9 cellular contexts compared by ENCODE assay signal in the genomic region with DNA sequence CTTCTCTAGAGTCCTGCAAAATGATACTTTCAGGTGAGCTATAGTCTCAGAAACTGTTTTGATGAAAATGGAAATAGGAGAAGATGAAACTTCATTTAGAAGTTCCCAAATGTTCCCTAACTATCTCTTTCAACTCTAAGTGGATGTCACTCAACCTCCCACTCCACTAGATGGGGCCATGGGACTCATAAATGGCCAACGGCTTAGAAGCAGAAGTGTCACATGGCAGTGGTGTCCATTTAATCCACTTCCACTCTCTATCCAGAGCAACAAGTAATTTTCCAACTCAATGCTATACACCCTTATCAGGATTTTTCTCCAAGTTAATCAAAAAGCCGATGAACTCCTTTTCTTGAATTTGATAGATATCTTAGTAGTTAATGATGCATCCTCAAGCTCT.
DNase-seq lines count a peak whose midpoint lies in the region; ATAC-seq and TF ChIP-seq lines count a peak whose summit lies in the region.
"Had no signal": no experiment of that assay in that cellular context is flagged by ENCODE, and none has a peak within 500 bp of the region (broad histone marks: within the 10 kb centered on the region; RNA-seq: fewer than 3 reads in every experiment).

No MANE protein-coding gene starts in this region.

- TF ChIP-seq CTCF in A673 (conservative IDR thresholded peaks at IDR 0.05; ENCODE audit: low read depth, low read length) (peak; percentile 42), fibroblast of lung (conservative IDR thresholded peaks at IDR 0.05 in 1 of 2, IDR thresholded peaks at IDR 0.05 in 1 of 2; ENCODE audit: low read depth in 1 of 2, low read length in 2 of 2) (peak; percentile 22 to 50)

- CTCF ChIA-PET in A673 (lab: Charles Lee): no interaction called here
- CTCF ChIA-PET in activated CD4-positive, alpha-beta T cell treated with anti-CD3 and anti-CD28 coated beads, Interleukin-2, amount 10 ng/mL, durations not matched to agents 7 days and 5 days (lab: Charles Lee): no interaction called here

- no peak overlapping the region for H3K4me2 ChIP-seq in fibroblast of lung (ENCODE audit: extremely low read depth, insufficient read depth, low read length)

- no peaks in the 10 kb centered on the region for H3K27me3 Mint-ChIP-seq in activated CD4-positive, alpha-beta T cell treated with anti-CD3 and anti-CD28 coated beads, Interleukin-2, amount 10 ng/mL, durations not matched to agents 7 days and 5 days

- H3K4me3 Mint-ChIP-seq in activated CD4-positive, alpha-beta T cell treated with anti-CD3 and anti-CD28 coated beads, Interleukin-2, amount 10 ng/mL, durations not matched to agents 7 days and 5 days: no peak overlapping the region

- no peak overlapping the region for H3K27ac Mint-ChIP-seq in activated CD4-positive, alpha-beta T cell treated with anti-CD3 and anti-CD28 coated beads, Interleukin-2, amount 10 ng/mL, durations not matched to agents 7 days and 5 days

- POLR2A ChIA-PET in A673 (lab: Charles Lee; ENCODE audit: low non-redundant PET): no interaction called here
- POLR2A ChIA-PET in activated CD4-positive, alpha-beta T cell treated with anti-CD3 and anti-CD28 coated beads, Interleukin-2, amount 10 ng/mL, durations not matched to agents 7 days and 5 days (lab: Charles Lee): no interaction called here

- no peaks in the 10 kb centered on the region for H3K36me3 Mint-ChIP-seq in activated CD4-positive, alpha-beta T cell treated with anti-CD3 and anti-CD28 coated beads, Interleukin-2, amount 10 ng/mL, durations not matched to agents 7 days and 5 days (ENCODE audit: low read depth)

- no peak overlapping the region for H3K9ac ChIP-seq in fibroblast of lung (ENCODE audit: insufficient read depth, low read length)

- H2AFZ ChIP-seq in fibroblast of lung (ENCODE audit: low read length): no peak overlapping the region

- no peaks in the 10 kb centered on the region for H3K4me1 Mint-ChIP-seq in activated CD4-positive, alpha-beta T cell treated with anti-CD3 and anti-CD28 coated beads, Interleukin-2, amount 10 ng/mL, durations not matched to agents 7 days and 5 days

- H3K36me3 ChIP-seq in A673 (ENCODE audit: insufficient read depth, low read length, poor library complexity, severe bottlenecking) (no peaks in the 10 kb centered on the region), fibroblast of lung (ENCODE audit: control insufficient read depth, insufficient read depth, low read length) (no peaks in the 10 kb centered on the region)

- H3K4me3 ChIP-seq in A673 (ENCODE audit: low read depth, low read length, poor library complexity, severe bottlenecking) (no peak overlapping the region), fibroblast of lung (replicated peaks in 1 of 4; ENCODE audit: control extremely low read depth in 1 of 4, insufficient read depth in 1 of 4, low read depth in 3 of 4, low read length in 4 of 4) (no peak overlapping the region)

- H3K9me3 ChIP-seq in A673 (ENCODE audit: low read depth, low read length, poor library complexity, severe bottlenecking): no peaks in the 10 kb centered on the region
- no peaks in the 10 kb centered on the region for H3K9me3 ChIP-seq in fibroblast of lung (ENCODE audit: control insufficient read depth, insufficient read depth, low read depth, low read length)

- TF ChIP-seq POLR2A in GM18505 (IDR thresholded peaks at IDR 0.05; ENCODE audit: borderline replicate concordance, extremely low read depth, insufficient read depth, insufficient read length): no peak

- H3K79me2 ChIP-seq in fibroblast of lung (ENCODE audit: control insufficient read depth, insufficient read depth, low read length): no peaks in the 10 kb centered on the region

- peak; percentile 52 for ATAC-seq in GM18505 (IDR thresholded peaks at IDR 0.05; ENCODE audit: unreplicated experiment)
- no peak for ATAC-seq in HG02970 (IDR thresholded peaks at IDR 0.05; ENCODE audit: low FRiP score, unreplicated experiment)

- DNase-seq in A673 (ENCODE audit: low spot score): peak; percentile 30
- DNase-seq in NCI-H748 treated with DMSO at 0.1 percent for 48 hours (lab: John Stamatoyannopoulos, UW): peak; percentile 20
- peak; percentile 34 to 65 for DNase-seq in fibroblast of lung (ENCODE audit: low read depth in 2 of 2)
- DNase-seq in GM19238 (ENCODE audit: insufficient read length, low spot score): no peak
- DNase-seq in activated CD4-positive, alpha-beta T cell treated with anti-CD3 and anti-CD28 coated beads, Interleukin-2, amount 10 ng/mL, durations not matched to agents 7 days and 5 days: no peak
- no peak for DNase-seq in NCI-H187 treated with DMSO at 0.1 percent for 48 hours (lab: John Stamatoyannopoulos, UW)
- DNase-seq: Kasumi-1 had no signal

- BruUV-seq in A673 (replicated peaks; lab: Mats Ljungman, UMichigan): no TSS peak

- no peaks in the 10 kb centered on the region for H4K20me1 ChIP-seq in fibroblast of lung (ENCODE audit: control insufficient read depth, extremely low read depth, insufficient read depth, low read length)

- H3K4me1 ChIP-seq in A673 (ENCODE audit: insufficient read depth, low read length, poor library complexity, severe bottlenecking): no peaks in the 10 kb centered on the region
- H3K4me1 ChIP-seq in fibroblast of lung (ENCODE audit: control insufficient read depth, extremely low read depth, insufficient read depth, low read length): no peaks in the 10 kb centered on the region

- intact Hi-C loops in A673 (cut with micrococcal nuclease; ENCODE audit: unreplicated experiment): no loop called here

- no peaks in the 10 kb centered on the region for H3K9me3 Mint-ChIP-seq in activated CD4-positive, alpha-beta T cell treated with anti-CD3 and anti-CD28 coated beads, Interleukin-2, amount 10 ng/mL, durations not matched to agents 7 days and 5 days

- no peak overlapping the region for H3K27ac ChIP-seq in A673 (ENCODE audit: low read depth, low read length, poor library complexity, severe bottlenecking)
- H3K27ac ChIP-seq in fibroblast of lung (ENCODE audit: insufficient read depth, low read length): no peak overlapping the region

- H3K27me3 ChIP-seq in A673 (replicated peaks; ENCODE audit: insufficient read depth, low read depth, low read length, poor library complexity): no peaks in the 10 kb centered on the region
- H3K27me3 ChIP-seq in fibroblast of lung (ENCODE audit: control insufficient read depth, insufficient read depth, low read length): no peaks in the 10 kb centered on the region

Comparison
In these comparisons a context has a peak if more than half of its experiments do, and no peak if none do; other contexts are left out.
1. DNase-seq: peak in A673 (single experiment), NCI-H748 treated with DMSO at 0.1 percent for 48 hours (single experiment) and fibroblast of lung (2 of 2); none in GM19238 (single experiment), activated CD4-positive, alpha-beta T cell treated with anti-CD3 and anti-CD28 coated beads, Interleukin-2, amount 10 ng/mL, durations not matched to agents 7 days and 5 days (single experiment) and NCI-H187 treated with DMSO at 0.1 percent for 48 hours (single experiment).